8 cellular contexts compared by ENCODE assay signal in the genomic region with DNA sequence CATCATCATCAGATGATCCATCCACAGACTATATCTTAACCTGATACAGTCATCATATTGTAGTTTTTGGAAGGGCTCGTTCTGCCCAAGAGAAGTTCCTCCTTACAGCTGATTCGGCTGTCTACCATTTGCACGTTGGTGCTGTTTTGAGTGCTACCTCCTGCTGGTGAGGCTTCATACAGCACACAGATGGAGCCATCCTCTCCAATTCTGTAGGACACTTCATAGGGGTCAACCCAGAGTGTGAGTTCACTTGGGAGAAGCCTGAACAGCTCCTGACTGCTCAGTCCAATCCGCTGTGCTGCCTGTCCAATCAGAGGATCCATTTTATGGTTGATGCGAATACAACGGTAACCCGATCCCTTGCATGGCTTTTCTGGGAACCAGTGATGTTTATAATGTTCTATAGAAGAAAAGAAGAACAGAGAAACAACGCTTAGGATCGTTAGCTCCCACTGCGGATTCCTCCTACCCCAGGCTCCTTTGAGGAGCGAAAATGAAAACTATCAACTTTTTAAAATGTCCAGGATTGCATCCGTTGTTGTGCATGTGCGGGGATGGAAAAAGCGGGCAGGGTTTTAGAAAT. TPM values are rescaled to one million over a fixed set of nuclear protein-coding genes. Genes with fewer than 3 reads are reported as not detected.
A peak's percentile ranks its signal among the peaks of the same experiment; 100 is the strongest.
DNase-seq lines count a peak whose midpoint lies in the region; ATAC-seq and TF ChIP-seq lines count a peak whose summit lies in the region.

No MANE protein-coding gene starts in this region.

- peak overlapping the region; percentile 99 for H3K4me3 Mint-ChIP-seq in activated CD4-positive, alpha-beta T cell treated with anti-CD3 and anti-CD28 coated beads, Interleukin-2, amount 10 ng/mL, durations not matched to agents 7 days and 5 days
- H3K4me3 Mint-ChIP-seq in dendritic cell treated with granulocyte-macrophage colony-stimulating factor and Interleukin-4, amounts not matched to agents 40 ng/mL and 50 ng/mL, for 4 days: peak overlapping the region; percentile 96

- no peaks in the 10 kb centered on the region for H3K9me3 Mint-ChIP-seq in activated CD4-positive, alpha-beta T cell treated with anti-CD3 and anti-CD28 coated beads, Interleukin-2, amount 10 ng/mL, durations not matched to agents 7 days and 5 days
- no peaks in the 10 kb centered on the region for H3K9me3 Mint-ChIP-seq in dendritic cell treated with granulocyte-macrophage colony-stimulating factor and Interleukin-4, amounts not matched to agents 40 ng/mL and 50 ng/mL, for 4 days

- POLR2A ChIA-PET in activated CD4-positive, alpha-beta T cell treated with anti-CD3 and anti-CD28 coated beads, Interleukin-2, amount 10 ng/mL, durations not matched to agents 7 days and 5 days (lab: Charles Lee): interaction anchor here (0.6 to 2.9 kb wide), 7 partner anchors 12 to 260 kb away, joined by 3 to 38 read pairs (median 7); no protein-coding TSS in a partner anchor

- peak overlapping the region; percentile 76 to 85 for H3K4me3 ChIP-seq in left lung

- peak overlapping the region; percentile 99 to 100 for H3K27ac ChIP-seq in left lung

- in situ Hi-C loops in GM13976 (cut with MboI; ENCODE audit: low sequenced_read_pairs, unreplicated experiment): loop anchor here (10.0 to 25.0 kb wide), 4 partner anchors 261 to 757 kb away; no protein-coding TSS in a partner anchor

- TF ChIP-seq CTCF in GM13976 (IDR thresholded peaks at IDR 0.05; ENCODE audit: borderline replicate concordance, control extremely low read depth, extremely low read depth, insufficient read depth, missing control alignments): peak; percentile 54
- peak; percentile 56 to 71 for TF ChIP-seq CTCF in left lung (IDR thresholded peaks at IDR 0.05)

- H3K4me1 Mint-ChIP-seq in activated CD4-positive, alpha-beta T cell treated with anti-CD3 and anti-CD28 coated beads, Interleukin-2, amount 10 ng/mL, durations not matched to agents 7 days and 5 days: peaks cover 30% of the 10 kb centered on the region
- peaks cover 53% of the 10 kb centered on the region for H3K4me1 Mint-ChIP-seq in dendritic cell treated with granulocyte-macrophage colony-stimulating factor and Interleukin-4, amounts not matched to agents 40 ng/mL and 50 ng/mL, for 4 days (ENCODE audit: low read depth)

- peaks cover 0 to 26% of the 10 kb centered on the region in 2 donors for H3K36me3 ChIP-seq in left lung

- intact Hi-C loops in dendritic cell treated with granulocyte-macrophage colony-stimulating factor and Interleukin-4, amounts not matched to agents 40 ng/mL and 50 ng/mL, for 4 days (cut with micrococcal nuclease): loop anchor here (5.0 to 10.0 kb wide), 5 partner anchors 82 to 762 kb away; no protein-coding TSS in a partner anchor
- intact Hi-C loops in left lung (cut with DNase I): no loop called here

- peak; percentile 19 for ATAC-seq in HG03439 (IDR thresholded peaks at IDR 0.05; ENCODE audit: unreplicated experiment)
- ATAC-seq in left lung: peak; percentile 63
- ATAC-seq in GM19023 (IDR thresholded peaks at IDR 0.05; ENCODE audit: unreplicated experiment): no peak

- no peaks in the 10 kb centered on the region for H3K9me3 ChIP-seq in left lung

- H3K4me1 ChIP-seq in left lung: peaks cover 6 to 33% of the 10 kb centered on the region in 2 donors

- peaks cover 76% of the 10 kb centered on the region for H3K36me3 Mint-ChIP-seq in activated CD4-positive, alpha-beta T cell treated with anti-CD3 and anti-CD28 coated beads, Interleukin-2, amount 10 ng/mL, durations not matched to agents 7 days and 5 days (ENCODE audit: low read depth)
- H3K36me3 Mint-ChIP-seq in dendritic cell treated with granulocyte-macrophage colony-stimulating factor and Interleukin-4, amounts not matched to agents 40 ng/mL and 50 ng/mL, for 4 days (ENCODE audit: low read depth): peaks cover 48% of the 10 kb centered on the region

- H3K27ac Mint-ChIP-seq in activated CD4-positive, alpha-beta T cell treated with anti-CD3 and anti-CD28 coated beads, Interleukin-2, amount 10 ng/mL, durations not matched to agents 7 days and 5 days: peak overlapping the region; percentile 99
- H3K27ac Mint-ChIP-seq in dendritic cell treated with granulocyte-macrophage colony-stimulating factor and Interleukin-4, amounts not matched to agents 40 ng/mL and 50 ng/mL, for 4 days: peak overlapping the region; percentile 92

- CTCF ChIA-PET in activated CD4-positive, alpha-beta T cell treated with anti-CD3 and anti-CD28 coated beads, Interleukin-2, amount 10 ng/mL, durations not matched to agents 7 days and 5 days (lab: Charles Lee): interaction anchor here (0.6 to 3.7 kb wide), 24 partner anchors 11 to 449 kb away, joined by 3 to 27 read pairs (median 3); no protein-coding TSS in a partner anchor

- H3K27me3 ChIP-seq in left lung: no peaks in the 10 kb centered on the region

- no peaks in the 10 kb centered on the region for H3K27me3 Mint-ChIP-seq in activated CD4-positive, alpha-beta T cell treated with anti-CD3 and anti-CD28 coated beads, Interleukin-2, amount 10 ng/mL, durations not matched to agents 7 days and 5 days
- no peaks in the 10 kb centered on the region for H3K27me3 Mint-ChIP-seq in dendritic cell treated with granulocyte-macrophage colony-stimulating factor and Interleukin-4, amounts not matched to agents 40 ng/mL and 50 ng/mL, for 4 days

- DNase-seq in GM13976 (ENCODE audit: low spot score): no peak
- DNase-seq in NCI-H526 (lab: John Stamatoyannopoulos, UW): peak; percentile 92 to 95
- DNase-seq in activated CD4-positive, alpha-beta T cell treated with anti-CD3 and anti-CD28 coated beads, Interleukin-2, amount 10 ng/mL, durations not matched to agents 7 days and 5 days: peak; percentile 83
- DNase-seq in left lung: peak in 1 of 2 donors; percentile 82
- peak; percentile 56 for DNase-seq in stimulated activated CD4-positive, alpha-beta T cell treated with anti-CD3 and anti-CD28 coated beads, Interleukin-4, amount 100 ng/mL, for 1 hour

RNA-seq across cellular contexts. Expression of gene BTG1, which starts 1.5 kb away (rescaled TPM):
- total RNA-seq in activated CD4-positive, alpha-beta T cell treated with anti-CD3 and anti-CD28 coated beads, Interleukin-2, amount 10 ng/mL, durations not matched to agents 7 days and 5 days: 100 to 1,000 TPM; 102 to 133 TPM
- 100 to 1,000 TPM in 1 of 2 donors, 10 to 100 TPM in 1; 87.9 to 114 TPM for total RNA-seq in left lung
